ENCODE assay signal across 9 cellular contexts in the genomic region with DNA sequence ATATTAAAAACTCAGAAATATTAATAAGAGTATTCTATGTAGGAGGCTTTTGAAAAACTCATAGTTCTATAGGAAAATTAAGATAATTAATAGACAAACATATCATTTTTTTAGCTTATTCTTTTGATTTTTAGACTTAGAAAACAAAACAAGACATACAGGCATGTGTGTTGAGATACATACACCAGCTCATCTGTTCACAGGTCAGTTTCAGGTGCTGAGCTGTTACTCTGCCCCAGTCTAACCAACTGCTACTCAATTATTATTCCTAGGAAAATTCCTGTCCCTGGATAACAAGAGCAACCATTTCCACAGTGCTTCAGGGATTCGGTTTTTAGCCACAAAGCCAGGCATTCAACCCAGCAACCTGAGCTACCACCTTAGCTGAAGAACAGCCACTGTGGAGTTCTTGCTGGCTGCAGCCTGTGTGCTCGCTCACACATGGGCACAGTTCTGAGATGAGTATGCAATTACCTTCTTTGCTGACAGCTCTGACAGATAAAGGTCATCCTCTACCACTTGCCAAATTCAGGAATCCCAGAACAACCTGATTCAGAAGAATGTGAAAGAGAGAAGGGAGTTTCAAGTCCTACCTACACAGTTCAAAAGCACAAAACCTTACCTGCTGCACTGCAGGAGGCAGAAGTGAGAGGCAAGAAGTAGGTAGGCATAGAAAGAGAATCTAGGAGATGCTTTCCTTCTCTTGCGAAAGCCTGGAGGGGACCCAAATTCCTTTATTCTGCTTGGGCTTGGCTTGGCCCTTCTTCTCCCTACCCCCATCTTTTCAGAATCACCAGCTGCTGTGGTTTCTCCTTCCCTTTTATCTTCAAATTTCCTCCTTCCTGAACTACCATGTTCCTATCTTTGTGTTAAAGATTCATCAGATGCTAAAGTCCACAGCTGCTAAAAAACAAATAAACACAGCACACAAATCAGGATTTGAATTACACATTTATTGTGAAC.
A peak's percentile ranks its signal among the peaks of the same experiment; 100 is the strongest.
DNase-seq lines count a peak whose midpoint lies in the region; ATAC-seq, FAIRE-seq and TF ChIP-seq lines count a peak whose summit lies in the region.
"Had no signal": no experiment of that assay in that cellular context is flagged by ENCODE, and none has a peak within 500 bp of the region (broad histone marks: within the 10 kb centered on the region; RNA-seq: fewer than 3 reads in every experiment).

No MANE protein-coding gene starts in this region.

- H3K4me3 ChIP-seq in adipocyte (ENCODE audit: low read length) (no peak overlapping the region), mucosa of descending colon (no peak overlapping the region)

- H3K9ac ChIP-seq in adipocyte (ENCODE audit: low read length), result no peak overlapping the region

- in situ Hi-C loops in KBM-7 (cut with MboI; ENCODE audit: low pct_unique_long_range_greater_than_20kb, low sequenced_read_pairs), result no loop called here

- peak; percentile 21 for DNase-seq in GF-D8 (lab: John Stamatoyannopoulos, UW)
- peak; percentile 27 for DNase-seq in KBM-7
- peak; percentile 64 for DNase-seq in adipocyte (ENCODE audit: low read depth)
- DNase-seq in mucosa of descending colon, result no peak
- no peak for DNase-seq in kidney tubule cell (ENCODE audit: low spot score)
- no peak for DNase-seq in SKM-1 (lab: John Stamatoyannopoulos, UW; ENCODE audit: unreplicated experiment)
- DNase-seq in D721Med (ENCODE audit: insufficient read length, low spot score), result no peak

- ATAC-seq in mucosa of descending colon (peak; percentile 91), HG02798 (IDR thresholded peaks at IDR 0.05; ENCODE audit: poor library complexity, unreplicated experiment) (no peak)
- ATAC-seq: natural killer cell treated with Interleukin-12 subunit alpha and Interleukin-12 subunit beta and Interleukin-15 and Interleukin-18, amount 100 ng/mL, for 72 hours had no signal

- no peaks in the 10 kb centered on the region for H3K36me3 ChIP-seq in adipocyte (ENCODE audit: control insufficient read depth, insufficient read depth, low read length, severe bottlenecking)
- H3K36me3 ChIP-seq in mucosa of descending colon (ENCODE audit: low read depth), result no peaks in the 10 kb centered on the region

- no peak for FAIRE-seq in D721Med (lab: Jason Lieb, UNC)

- no peaks in the 10 kb centered on the region for H3K9me3 ChIP-seq in adipocyte (ENCODE audit: control insufficient read depth, low read length)
- no peaks in the 10 kb centered on the region for H3K9me3 ChIP-seq in mucosa of descending colon

- H3K27me3 ChIP-seq in adipocyte (replicated peaks; ENCODE audit: control insufficient read depth, insufficient read depth, low read length), result no peaks in the 10 kb centered on the region

- peaks cover 35% of the 10 kb centered on the region for H3K4me1 ChIP-seq in adipocyte (ENCODE audit: control insufficient read depth, insufficient read depth, low read length)
- H3K4me1 ChIP-seq in mucosa of descending colon (ENCODE audit: low read depth), result peaks cover 16% of the 10 kb centered on the region

- intact Hi-C loops in mucosa of descending colon (cut with DNase I, micrococcal nuclease), result no loop called here

- TF ChIP-seq CTCF in mucosa of descending colon (IDR thresholded peaks at IDR 0.05) (no peak), D721Med (IDR thresholded peaks at IDR 0.05; ENCODE audit: insufficient read depth, missing control alignments) (no peak)

Comparison
In these comparisons a context has a peak if more than half of its experiments do, and no peak if none do; other contexts are left out.
1. DNase-seq: peak in GF-D8 (single experiment), KBM-7 (single experiment) and adipocyte (single experiment); none in mucosa of descending colon (0 of 3), kidney tubule cell (single experiment), SKM-1 (single experiment) and D721Med (single experiment).